ENCODE assay signal across 12 cellular contexts in the genomic region with DNA sequence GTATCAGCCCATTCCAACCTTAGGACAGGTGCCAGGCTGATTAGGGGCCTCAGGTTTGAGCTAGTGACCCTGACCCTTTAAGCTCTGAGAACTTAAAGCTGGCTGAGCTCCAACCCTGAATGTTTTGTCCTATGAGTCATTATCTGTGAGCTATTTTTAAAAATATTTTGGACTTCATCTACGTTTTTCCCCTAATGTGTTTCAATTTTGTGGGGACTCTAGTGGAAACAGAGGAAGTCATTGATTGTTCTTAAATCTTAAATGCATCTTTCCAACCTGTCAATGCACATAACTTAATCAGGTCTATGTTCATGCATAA. TPM values are rescaled to one million over a fixed set of nuclear protein-coding genes. Genes with fewer than 3 reads are reported as not detected.
DNase-seq lines count a peak whose midpoint lies in the region; ATAC-seq and TF ChIP-seq lines count a peak whose summit lies in the region.
"Not testable (repeated sequence)": the region's sequence is repeated elsewhere in the genome, so short reads cannot be mapped to it uniquely, and the experiment has no call there.
"Had no signal": no experiment of that assay in that cellular context is flagged by ENCODE, and none has a peak within 500 bp of the region (broad histone marks: within the 10 kb centered on the region; RNA-seq: fewer than 3 reads in every experiment).

No MANE protein-coding gene starts in this region.

- H3K9me3 Mint-ChIP-seq in osteocyte (ENCODE audit: unreplicated experiment) = not testable (repeated sequence)

- H3K4me1 Mint-ChIP-seq in osteocyte (ENCODE audit: unreplicated experiment) = peaks cover 13% of the 10 kb centered on the region

- intact Hi-C loops in left ventricle myocardium superior (cut with micrococcal nuclease) = not testable (repeated sequence)

- not testable (repeated sequence) for TF ChIP-seq CTCF in fibroblast of the aortic adventitia (IDR thresholded peaks at IDR 0.05; ENCODE audit: insufficient read depth, low read length); osteocyte (IDR thresholded peaks at IDR 0.05)

- H3K27ac Mint-ChIP-seq in osteocyte (ENCODE audit: unreplicated experiment) = peak overlapping the region; percentile 68

- H3K4me3 ChIP-seq in fibroblast of the aortic adventitia (ENCODE audit: low read depth, low read length) = not testable (repeated sequence)

- ATAC-seq in left ventricle myocardium superior = peak; percentile 5

- not testable (repeated sequence) for H3K4me3 Mint-ChIP-seq in osteocyte (ENCODE audit: unreplicated experiment)

- H3K36me3 Mint-ChIP-seq in osteocyte (ENCODE audit: unreplicated experiment) = not testable (repeated sequence)

- peak; percentile 46 for DNase-seq in ELR (ENCODE audit: low read depth)
- peak; percentile 9 for DNase-seq in NCI-H226
- DNase-seq in astrocyte of the hippocampus (ENCODE audit: low read depth, low spot score) = peak; percentile 39
- DNase-seq in dermis blood vessel endothelial cell = peak; percentile 92
- peak; percentile 79 for DNase-seq in fibroblast of the aortic adventitia (ENCODE audit: low read depth)
- not testable (repeated sequence) for DNase-seq in left ventricle myocardium superior; osteocyte (ENCODE audit: extremely low spot score, unreplicated experiment)

- not testable (repeated sequence) for H3K27me3 Mint-ChIP-seq in osteocyte (ENCODE audit: unreplicated experiment)

RNA-seq across cellular contexts. Expression of a gene that starts 56.8 kb away (rescaled TPM):
- total RNA-seq in dermis blood vessel endothelial cell = not detected in 2 replicates
- total RNA-seq in fibroblast of the aortic adventitia (ENCODE audit: low replicate concordance) = under 0.01 TPM in 1 of 2 replicates, not detected in the other
- total RNA-seq in left ventricle myocardium superior = not detected
- not detected in 2 replicates for total RNA-seq in osteocyte
- total RNA-seq: GM12878, H7, HT-29, PC-9, SJSA1 had no signal
